In genomic region chr22:31945478-31945815, GRCh38 we compare ENCODE assay signal across 8 cellular contexts. TPM values are rescaled to one million over a fixed set of nuclear protein-coding genes. Genes with fewer than 3 reads are reported as not detected.
DNase-seq lines count a peak whose midpoint lies in the region; ATAC-seq and TF ChIP-seq lines count a peak whose summit lies in the region.

No MANE protein-coding gene starts in this region.

- no peak overlapping the region for H3K27ac Mint-ChIP-seq in CD4-positive, alpha-beta memory T cell
- H3K27ac Mint-ChIP-seq in activated naive CD8-positive, alpha-beta T cell treated with anti-CD3 and anti-CD28 coated beads, Interleukin-2, amount 50 U/mL, for 24 hours: no peak overlapping the region

- no peaks in the 10 kb centered on the region for H3K27me3 Mint-ChIP-seq in CD4-positive, alpha-beta memory T cell
- no peaks in the 10 kb centered on the region for H3K27me3 Mint-ChIP-seq in activated naive CD8-positive, alpha-beta T cell treated with anti-CD3 and anti-CD28 coated beads, Interleukin-2, amount 50 U/mL, for 24 hours

- intact Hi-C loops in CD4-positive, alpha-beta memory T cell (cut with micrococcal nuclease): loop anchor here (5.0 to 10.0 kb wide), 2 partner anchors 108 to 451 kb away; partner anchors contain the start of gene SFI1

- peaks cover 11 to 25% (median 19%) of the 10 kb centered on the region in 4 donors for H3K4me1 Mint-ChIP-seq in CD4-positive, alpha-beta memory T cell
- peaks cover 37% of the 10 kb centered on the region for H3K4me1 Mint-ChIP-seq in activated naive CD8-positive, alpha-beta T cell treated with anti-CD3 and anti-CD28 coated beads, Interleukin-2, amount 50 U/mL, for 24 hours

- H3K9me3 Mint-ChIP-seq in CD4-positive, alpha-beta memory T cell: no peaks in the 10 kb centered on the region
- H3K9me3 Mint-ChIP-seq in activated naive CD8-positive, alpha-beta T cell treated with anti-CD3 and anti-CD28 coated beads, Interleukin-2, amount 50 U/mL, for 24 hours: no peaks in the 10 kb centered on the region

- no peak overlapping the region for H3K4me3 Mint-ChIP-seq in CD4-positive, alpha-beta memory T cell
- H3K4me3 Mint-ChIP-seq in activated naive CD8-positive, alpha-beta T cell treated with anti-CD3 and anti-CD28 coated beads, Interleukin-2, amount 50 U/mL, for 24 hours: no peak overlapping the region

- H3K36me3 Mint-ChIP-seq in CD4-positive, alpha-beta memory T cell: peaks cover 12 to 20% of the 10 kb centered on the region in 2 donors
- H3K36me3 Mint-ChIP-seq in activated naive CD8-positive, alpha-beta T cell treated with anti-CD3 and anti-CD28 coated beads, Interleukin-2, amount 50 U/mL, for 24 hours (ENCODE audit: low read depth): peaks cover 25% of the 10 kb centered on the region

- CTCF ChIA-PET in CD4-positive, alpha-beta memory T cell (lab: Charles Lee; ENCODE audit: partially characterized antibody): interaction anchor here (1.1 to 6.5 kb wide), 5 partner anchors 8 to 279 kb away, joined by 3 to 65 read pairs (median 20); no protein-coding TSS in a partner anchor
- CTCF ChIA-PET in HEK293T (lab: Yijun Ruan, JAX): no interaction called here

- peak in 1 of 5 donors; percentile 22 for DNase-seq in CD4-positive, alpha-beta memory T cell
- peak; percentile 54 for DNase-seq in Karpas-422
- DNase-seq in activated naive CD8-positive, alpha-beta T cell treated with anti-CD3 and anti-CD28 coated beads, Interleukin-2, amount 50 U/mL, for 24 hours: no peak
- no peak for DNase-seq in SKM-1 treated with dmso at 0.1 percent for 144 hours (lab: John Stamatoyannopoulos, UW; ENCODE audit: unreplicated experiment)
- DNase-seq in NCI-H345 treated with DMSO at 0.1 percent for 48 hours (lab: John Stamatoyannopoulos, UW; ENCODE audit: unreplicated experiment): no peak
- no peak for DNase-seq in HEK293T (ENCODE audit: extremely low spot score)

- 4% methylated on average over 12 of the region's 12 CpGs for WGBS in ectodermal cell, 2 experiments

- peak overlapping the region; percentile 86 for H3K4me2 ChIP-seq in Karpas-422 (ENCODE audit: low read depth, low read length, poor library complexity, severe bottlenecking)

- peaks cover 56% of the 10 kb centered on the region for H3K79me2 ChIP-seq in Karpas-422 (ENCODE audit: low read length)

- no peaks in the 10 kb centered on the region for H3K9me2 ChIP-seq in Karpas-422 (replicated peaks; ENCODE audit: insufficient read depth, low read length)

- no peaks in the 10 kb centered on the region for H3K27me3 ChIP-seq in CD4-positive, alpha-beta memory T cell (ENCODE audit: insufficient read depth, low read length)
- no peaks in the 10 kb centered on the region for H3K27me3 ChIP-seq in Karpas-422 (ENCODE audit: low read length)
- H3K27me3 ChIP-seq in ectodermal cell (ENCODE audit: control insufficient read depth, insufficient read depth, low read length, poor library complexity, severe bottlenecking): no peaks in the 10 kb centered on the region
- no peaks in the 10 kb centered on the region for H3K27me3 ChIP-seq in neuron (ENCODE audit: insufficient read depth, low read length)

- peak overlapping the region; percentile 55 to 67 for H3K4me3 ChIP-seq in CD4-positive, alpha-beta memory T cell (ENCODE audit: low read length in 2 of 2)
- H3K4me3 ChIP-seq in Karpas-422 (ENCODE audit: low read length) (peak overlapping the region; percentile 81), ectodermal cell (ENCODE audit: insufficient read depth, low read depth, low read length) (peak overlapping the region; percentile 95), neuron (ENCODE audit: low read length) (peak overlapping the region; percentile 95)

- peak overlapping the region; percentile 81 for H3K9ac ChIP-seq in Karpas-422 (ENCODE audit: low read length)

- H4K20me1 ChIP-seq in Karpas-422 (ENCODE audit: insufficient read depth, low read depth, low read length): peaks cover 4% of the 10 kb centered on the region; the same call in 1 of the 2 replicates

- no peak overlapping the region for H2AFZ ChIP-seq in Karpas-422 (ENCODE audit: low read length)
- H2AFZ ChIP-seq in neuron (ENCODE audit: low read depth, low read length): no peak overlapping the region

- H3K4me1 ChIP-seq in CD4-positive, alpha-beta memory T cell (ENCODE audit: insufficient read depth, low read length): peaks cover 41% of the 10 kb centered on the region
- H3K4me1 ChIP-seq in Karpas-422 (ENCODE audit: low read length) (peaks cover 29% of the 10 kb centered on the region), ectodermal cell (ENCODE audit: control insufficient read depth, insufficient read depth, low read length) (no peaks in the 10 kb centered on the region), neuron (ENCODE audit: insufficient read depth, low read length) (peaks cover 23% of the 10 kb centered on the region)

- POLR2A ChIA-PET in CD4-positive, alpha-beta memory T cell (lab: Charles Lee; ENCODE audit: partially characterized antibody): interaction anchor here (1.4 to 7.9 kb wide), 6 partner anchors 11 to 283 kb away, joined by 5 to 87 read pairs (median 12); partner anchors contain the start of genes DEPDC5 and PISD
- POLR2A ChIA-PET in HEK293T (lab: Yijun Ruan, JAX): interaction anchor here (0.6 to 6.5 kb wide), 4 partner anchors 10 to 269 kb away, joined by 3 to 33 read pairs (median 6); partner anchors contain the start of gene DEPDC5

- ATAC-seq in activated naive CD8-positive, alpha-beta T cell treated with anti-CD3 and anti-CD28 coated beads, Interleukin-2, amount 50 U/mL, for 24 hours: no peak

- no peaks in the 10 kb centered on the region for H3K9me3 ChIP-seq in CD4-positive, alpha-beta memory T cell (ENCODE audit: control insufficient read depth in 1 of 2, low read length in 2 of 2)
- H3K9me3 ChIP-seq in Karpas-422 (ENCODE audit: low read length) (no peaks in the 10 kb centered on the region), ectodermal cell (ENCODE audit: control insufficient read depth, low read length) (no peaks in the 10 kb centered on the region), neuron (ENCODE audit: low read length) (no peaks in the 10 kb centered on the region)

- H3K27ac ChIP-seq in CD4-positive, alpha-beta memory T cell (ENCODE audit: low read depth, low read length): peak overlapping the region; percentile 77
- H3K27ac ChIP-seq in Karpas-422 (ENCODE audit: low read length): peak overlapping the region; percentile 69
- H3K27ac ChIP-seq in ectodermal cell (ENCODE audit: insufficient read depth, low read depth, low read length, poor library complexity, severe bottlenecking): no peak overlapping the region

- peaks cover 13% of the 10 kb centered on the region for H3K36me3 ChIP-seq in CD4-positive, alpha-beta memory T cell (ENCODE audit: insufficient read depth, low read length)
- peaks cover 18% of the 10 kb centered on the region; the same call in 1 of the 2 replicates for H3K36me3 ChIP-seq in Karpas-422 (ENCODE audit: insufficient read depth, low read length)
- H3K36me3 ChIP-seq in ectodermal cell (ENCODE audit: control insufficient read depth, insufficient read depth, low read length): peaks cover 11% of the 10 kb centered on the region
- peaks cover 31% of the 10 kb centered on the region for H3K36me3 ChIP-seq in neuron (ENCODE audit: insufficient read depth, low read length)

TF ChIP-seq in HEK293T, 16 proteins besides CTCF, POLR2A, EP300 and RAD21:
- TF ChIP-seq SP1 (IDR thresholded peaks at IDR 0.05): no peak
- no peak for TF ChIP-seq FOXK2 (IDR thresholded peaks at IDR 0.05)
- no peak for TF ChIP-seq ARNT (IDR thresholded peaks at IDR 0.05)
- TF ChIP-seq SUZ12 (IDR thresholded peaks at IDR 0.05): no peak
- TF ChIP-seq CTBP1 (IDR thresholded peaks at IDR 0.05; ENCODE audit: borderline replicate concordance): no peak
- no peak for TF ChIP-seq BHLHE40 (IDR thresholded peaks at IDR 0.05; ENCODE audit: borderline replicate concordance)
- no peak for TF ChIP-seq TARDBP (IDR thresholded peaks at IDR 0.05)
- no peak for TF ChIP-seq NFRKB (IDR thresholded peaks at IDR 0.05)
- TF ChIP-seq L3MBTL2 (conservative IDR thresholded peaks at IDR 0.05): no peak
- no peak for TF ChIP-seq FOXA1 (IDR thresholded peaks at IDR 0.05)
- no peak for TF ChIP-seq PKNOX1 (IDR thresholded peaks at IDR 0.05)
- no peak for TF ChIP-seq FOXM1 (IDR thresholded peaks at IDR 0.05; ENCODE audit: borderline replicate concordance)
- no peak for TF ChIP-seq LEF1 (IDR thresholded peaks at IDR 0.05; ENCODE audit: borderline replicate concordance)
- TF ChIP-seq HDGF (IDR thresholded peaks at IDR 0.05; ENCODE audit: borderline replicate concordance): no peak
- TF ChIP-seq ZNF384 (IDR thresholded peaks at IDR 0.05): no peak
- no peak for TF ChIP-seq ELF4 (IDR thresholded peaks at IDR 0.05)

RNA-seq across cellular contexts. Expression of gene YWHAH, which starts 1.1 kb away (rescaled TPM):
- total RNA-seq in CD4-positive, alpha-beta memory T cell: 10 to 100 TPM; 48.0 to 57.0 TPM
- 100 to 1,000 TPM in 1 of 2 donors, 10 to 100 TPM in 1; 99.3 to 126 TPM for polyA plus RNA-seq in CD4-positive, alpha-beta memory T cell
- 38.5 and 51.7 TPM in 2 replicates for total RNA-seq in Karpas-422 (2014; rRNA removed; shearing (Covaris generic); ENCODE audit: low replicate concordance)
- 182 TPM for polyA plus RNA-seq in ectodermal cell (2013, experiment 1 of 4)
- 177 TPM for polyA plus RNA-seq in ectodermal cell (2013, experiment 2 of 4)
- 168 TPM for polyA plus RNA-seq in ectodermal cell (2013, experiment 3 of 4)
- 174 TPM for polyA plus RNA-seq in ectodermal cell (2013, experiment 4 of 4)
